ENCODE assay signal across 9 cellular contexts in the genomic region with DNA sequence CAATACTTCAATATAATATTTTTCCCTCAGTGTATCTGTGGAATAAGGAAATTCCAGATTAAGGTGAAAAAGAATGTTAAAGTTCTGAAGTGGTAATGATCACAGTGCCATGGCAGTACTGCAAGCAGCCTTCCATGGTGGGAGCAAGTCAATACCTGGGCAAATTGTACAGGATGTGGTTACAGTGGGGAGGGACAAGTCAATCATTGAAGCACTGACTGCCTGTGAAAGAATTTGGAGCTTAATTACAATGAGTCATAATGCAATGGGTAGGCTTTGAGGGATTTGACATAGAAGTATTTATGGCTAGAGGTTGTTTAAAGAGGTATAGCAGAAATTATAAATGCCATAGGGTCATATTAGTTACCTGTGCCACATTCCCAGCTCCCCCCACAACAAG.
DNase-seq lines count a peak whose midpoint lies in the region; ATAC-seq and TF ChIP-seq lines count a peak whose summit lies in the region.
"Had no signal": no experiment of that assay in that cellular context is flagged by ENCODE, and none has a peak within 500 bp of the region (broad histone marks: within the 10 kb centered on the region; RNA-seq: fewer than 3 reads in every experiment).

No MANE protein-coding gene starts in this region.

- no peak overlapping the region for H2BK15ac ChIP-seq in mesenchymal stem cell (ENCODE audit: low read depth, poor library complexity, severe bottlenecking)

- H3K4me1 ChIP-seq in mesenchymal stem cell (ENCODE audit: control insufficient read depth, insufficient read depth, low read depth, low read length) (peaks cover 4% of the 10 kb centered on the region), endodermal cell (ENCODE audit: control insufficient read depth, insufficient read depth, low read length) (no peaks in the 10 kb centered on the region)

- no peak overlapping the region for H3K14ac ChIP-seq in mesenchymal stem cell (ENCODE audit: low read length in 2 of 2)

- H2AFZ ChIP-seq in mesenchymal stem cell (ENCODE audit: low read depth, low read length) = no peak overlapping the region

- no peak overlapping the region for H2AK5ac ChIP-seq in mesenchymal stem cell (ENCODE audit: low read length, severe bottlenecking)

- DNase-seq in mesenchymal stem cell (no peak), endodermal cell (no peak), DMS 273 (lab: John Stamatoyannopoulos, UW; ENCODE audit: unreplicated experiment) (no peak)
- no peak for DNase-seq in activated T-cell treated with anti-CD3 and anti-CD28 coated beads, Interleukin-2, amount 50 U/mL, for 24 hours
- DNase-seq: activated T-cell treated with anti-CD3 and anti-CD28 coated beads, Interleukin-2, amount 50 U/mL, for 1 hour; NCI-H146 had no signal

- H3K9ac ChIP-seq in mesenchymal stem cell (ENCODE audit: low read length) = no peak overlapping the region
- H3K9ac ChIP-seq in endodermal cell (ENCODE audit: extremely low read depth, low read length, poor library complexity, severe bottlenecking) = no peak overlapping the region

- H3K4me2 ChIP-seq in mesenchymal stem cell (ENCODE audit: low read length, poor library complexity, severe bottlenecking) = no peak overlapping the region

- no peaks in the 10 kb centered on the region for H3K9me3 Mint-ChIP-seq in endodermal cell
- H3K9me3 Mint-ChIP-seq in activated T-cell treated with anti-CD3 and anti-CD28 coated beads, Interleukin-2, amount 50 U/mL, for 24 hours = no peaks in the 10 kb centered on the region

- no peak overlapping the region for H4K8ac ChIP-seq in mesenchymal stem cell (ENCODE audit: low read length)

- no peaks in the 10 kb centered on the region for H3K36me3 Mint-ChIP-seq in endodermal cell (ENCODE audit: low read depth)
- H3K36me3 Mint-ChIP-seq in activated T-cell treated with anti-CD3 and anti-CD28 coated beads, Interleukin-2, amount 50 U/mL, for 24 hours (ENCODE audit: low read depth) = no peaks in the 10 kb centered on the region

- no peak overlapping the region for H3K18ac ChIP-seq in mesenchymal stem cell (ENCODE audit: low read depth in 1 of 2, low read length in 2 of 2)

- ATAC-seq in GM18870 (IDR thresholded peaks at IDR 0.05; ENCODE audit: unreplicated experiment) = peak; percentile 84
- peak; percentile 46 for ATAC-seq in HG02870 (IDR thresholded peaks at IDR 0.05; ENCODE audit: unreplicated experiment)

- H3K23ac ChIP-seq in mesenchymal stem cell (ENCODE audit: low read length in 2 of 2) = no peak overlapping the region

- H3K9me3 ChIP-seq in mesenchymal stem cell (ENCODE audit: control insufficient read depth, low read length) (no peaks in the 10 kb centered on the region), endodermal cell (ENCODE audit: control insufficient read depth, low read length) (no peaks in the 10 kb centered on the region)

- no peak for TF ChIP-seq CTCF in endodermal cell (conservative IDR thresholded peaks at IDR 0.05)

- H3K27me3 ChIP-seq in mesenchymal stem cell (ENCODE audit: control insufficient read depth in 1 of 2, insufficient read depth in 1 of 2, low read length in 2 of 2) (no peaks in the 10 kb centered on the region), endodermal cell (ENCODE audit: control insufficient read depth, insufficient read depth, low read length, poor library complexity, severe bottlenecking) (no peaks in the 10 kb centered on the region)

- no peak overlapping the region for H3K4me3 ChIP-seq in mesenchymal stem cell (ENCODE audit: insufficient read depth in 1 of 2, low read depth in 1 of 2, low read length in 2 of 2)
- H3K4me3 ChIP-seq in endodermal cell (ENCODE audit: low read length) = no peak overlapping the region

- no peaks in the 10 kb centered on the region for H3K79me1 ChIP-seq in mesenchymal stem cell (replicated peaks; ENCODE audit: low read length, poor library complexity, severe bottlenecking)

- H2BK12ac ChIP-seq in mesenchymal stem cell (ENCODE audit: low read length in 2 of 2) = no peak overlapping the region

- no peak overlapping the region for H2BK120ac ChIP-seq in mesenchymal stem cell (ENCODE audit: low read depth, low read length)

- no peak overlapping the region for H2BK5ac ChIP-seq in mesenchymal stem cell (ENCODE audit: low read depth, low read length, poor library complexity, severe bottlenecking)

- no peak overlapping the region for H3K4ac ChIP-seq in mesenchymal stem cell (ENCODE audit: low read depth in 1 of 2, low read length in 2 of 2)

- H3K4me1 Mint-ChIP-seq in endodermal cell = peaks cover 4% of the 10 kb centered on the region
- peaks cover 11% of the 10 kb centered on the region for H3K4me1 Mint-ChIP-seq in activated T-cell treated with anti-CD3 and anti-CD28 coated beads, Interleukin-2, amount 50 U/mL, for 24 hours (ENCODE audit: low read depth)

- H3K4me3 Mint-ChIP-seq in endodermal cell = no peak overlapping the region
- no peak overlapping the region for H3K4me3 Mint-ChIP-seq in activated T-cell treated with anti-CD3 and anti-CD28 coated beads, Interleukin-2, amount 50 U/mL, for 24 hours

- H3K27ac ChIP-seq in mesenchymal stem cell (ENCODE audit: low read length, poor library complexity, severe bottlenecking) = peak overlapping the region; percentile 86
- H3K27ac ChIP-seq in endodermal cell (ENCODE audit: low read depth, low read length) = no peak overlapping the region

- H4K91ac ChIP-seq in mesenchymal stem cell (ENCODE audit: low read length) = no peak overlapping the region

- H3K27me3 Mint-ChIP-seq in endodermal cell (ENCODE audit: insufficient read depth) = no peaks in the 10 kb centered on the region
- no peaks in the 10 kb centered on the region for H3K27me3 Mint-ChIP-seq in activated T-cell treated with anti-CD3 and anti-CD28 coated beads, Interleukin-2, amount 50 U/mL, for 24 hours

- H3K36me3 ChIP-seq in mesenchymal stem cell (ENCODE audit: control insufficient read depth in 1 of 2, insufficient read depth in 2 of 2, low read depth in 1 of 2, low read length in 2 of 2) (no peaks in the 10 kb centered on the region), endodermal cell (ENCODE audit: control insufficient read depth, insufficient read depth, low read length) (no peaks in the 10 kb centered on the region)

- H3K27ac Mint-ChIP-seq in endodermal cell = no peak overlapping the region
- H3K27ac Mint-ChIP-seq in activated T-cell treated with anti-CD3 and anti-CD28 coated beads, Interleukin-2, amount 50 U/mL, for 24 hours = no peak overlapping the region

TF ChIP-seq in PFSK-1, 5 proteins besides CTCF, POLR2A, EP300 and RAD21:
- TF ChIP-seq POLR2AphosphoS5 (IDR thresholded peaks at IDR 0.05; ENCODE audit: low read depth, low read length) (no peak), TAF1 (IDR thresholded peaks at IDR 0.05; ENCODE audit: borderline replicate concordance, insufficient read depth, low read length) (peak; percentile 26; the same call in 1 of the 2 replicates)
